ENCODE assay signal across 19 cellular contexts in genomic region chr4:109179089-109179488, GRCh38.
DNase-seq lines count a peak whose midpoint lies in the region; ATAC-seq, FAIRE-seq and TF ChIP-seq lines count a peak whose summit lies in the region.
"Had no signal": no experiment of that assay in that cellular context is flagged by ENCODE, and none has a peak within 500 bp of the region (broad histone marks: within the 10 kb centered on the region; RNA-seq: fewer than 3 reads in every experiment).

No MANE protein-coding gene starts in this region.

- TF ChIP-seq RAD21 in K562 (CRISPR knock-in tag; conservative IDR thresholded peaks at IDR 0.05 in 1 of 2, IDR thresholded peaks at IDR 0.05 in 1 of 2): no peak

- TF ChIP-seq POLR2A in K562 (conservative IDR thresholded peaks at IDR 0.05) (no peak), uterus (IDR thresholded peaks at IDR 0.05) (no peak)

- no peaks in the 10 kb centered on the region for H4K20me1 ChIP-seq in K562 (replicated peaks; ENCODE audit: control insufficient read depth, insufficient read depth, low read length)
- no peaks in the 10 kb centered on the region for H4K20me1 ChIP-seq in Karpas-422 (ENCODE audit: insufficient read depth, low read depth, low read length)
- H4K20me1 ChIP-seq: BLaER1 treated with 17β-estradiol and CSF1 and Interleukin-3, amounts not matched to agents 10 nM and 100 nM had no signal

- 0 out of 4 replicates have a peak overlapping the region, but pooled peaks of 1 of the 2 experiments have one; percentile 8 for H3K9ac ChIP-seq in K562 (ENCODE audit: insufficient read depth in 1 of 2, low read depth in 2 of 2, low read length in 2 of 2)
- H3K9ac ChIP-seq in Karpas-422 (ENCODE audit: low read length): no peak overlapping the region
- H3K9ac ChIP-seq: BLaER1 treated with 17β-estradiol and CSF1 and Interleukin-3, amounts not matched to agents 10 nM and 100 nM had no signal

- no peak for TF ChIP-seq CTCF in K562 (IDR thresholded peaks at IDR 0.05 in 2 of 3, conservative IDR thresholded peaks at IDR 0.05 in 1 of 3; ENCODE audit: insufficient read depth in 2 of 3, low read depth in 1 of 3, low read length in 3 of 3)
- no peak for TF ChIP-seq CTCF in psoas muscle (IDR thresholded peaks at IDR 0.05)
- no peak for TF ChIP-seq CTCF in uterus (IDR thresholded peaks at IDR 0.05)

- peak; percentile 39 for ATAC-seq in K562
- peak; percentile 44 to 89 (median 72) for ATAC-seq in psoas muscle
- no peak for ATAC-seq in stimulated activated naive CD8-positive, alpha-beta T cell treated with anti-CD3 and anti-CD28 coated beads, Interleukin-15, amount 100 ng/mL, for 72 hours
- ATAC-seq in left colon: no peak
- ATAC-seq: CD8-positive, alpha-beta T cell; GM12878 had no signal

- H3K27me3 ChIP-seq in K562 (ENCODE audit: control insufficient read depth in 2 of 2, insufficient read depth in 2 of 2, low read length in 2 of 2) (no peaks in the 10 kb centered on the region), psoas muscle (ENCODE audit: insufficient read depth in 3 of 3, low read length in 2 of 3) (no peaks in the 10 kb centered on the region), Karpas-422 (ENCODE audit: low read length) (no peaks in the 10 kb centered on the region), uterus (no peaks in the 10 kb centered on the region)
- H3K27me3 ChIP-seq: BLaER1 treated with 17β-estradiol and CSF1 and Interleukin-3, amounts not matched to agents 10 nM and 100 nM had no signal

- H3K4me2 ChIP-seq in K562 (ENCODE audit: insufficient read depth, low read length) (no peak overlapping the region), Karpas-422 (ENCODE audit: low read depth, low read length, poor library complexity, severe bottlenecking) (no peak overlapping the region)
- H3K4me2 ChIP-seq: BLaER1 treated with 17β-estradiol and CSF1 and Interleukin-3, amounts not matched to agents 10 nM and 100 nM had no signal

- in situ Hi-C loops in K562 (cut with MboI): no loop called here

- H3K4me3 ChIP-seq in K562 (no peak overlapping the region), psoas muscle (no peak overlapping the region), Karpas-422 (ENCODE audit: low read length) (no peak overlapping the region), uterus (no peak overlapping the region)
- H3K4me3 ChIP-seq: BLaER1 treated with 17β-estradiol and CSF1 and Interleukin-3, amounts not matched to agents 10 nM and 100 nM; GM12878; HAP-1 had no signal

- no peak for TF ChIP-seq EP300 in K562 (IDR thresholded peaks at IDR 0.05; ENCODE audit: low read length)

- H3K4me3 Mint-ChIP-seq in stimulated activated naive CD8-positive, alpha-beta T cell treated with anti-CD3 and anti-CD28 coated beads, Interleukin-15, amount 100 ng/mL, for 72 hours: no peak overlapping the region
- H3K4me3 Mint-ChIP-seq: B cell; CD8-positive, alpha-beta T cell had no signal

- intact Hi-C loops in K562 (cut with micrococcal nuclease): no loop called here
- intact Hi-C loops in psoas muscle (cut with DNase I): no loop called here
- intact Hi-C loops in uterus (cut with DNase I; ENCODE audit: low total_unique reads): no loop called here
- intact Hi-C loops in left colon (cut with DNase I, micrococcal nuclease): no loop called here

- no peaks in the 10 kb centered on the region for H3K9me3 Mint-ChIP-seq in stimulated activated naive CD8-positive, alpha-beta T cell treated with anti-CD3 and anti-CD28 coated beads, Interleukin-15, amount 100 ng/mL, for 72 hours
- H3K9me3 Mint-ChIP-seq: CD8-positive, alpha-beta T cell had no signal

- DNase-seq in LHCN-M2 (ENCODE audit: low read depth): peak; percentile 9
- peak in 1 of 4 experiments; percentile 8 for DNase-seq in K562 (ENCODE audit: extremely low read depth in 1 of 4, low spot score in 3 of 4)
- peak; percentile 36 for DNase-seq in myocyte (ENCODE audit: low read depth)
- DNase-seq in psoas muscle: no peak
- no peak for DNase-seq in stimulated activated naive CD8-positive, alpha-beta T cell treated with anti-CD3 and anti-CD28 coated beads, Interleukin-15, amount 100 ng/mL, for 72 hours
- DNase-seq in Karpas-422: no peak
- no peak for DNase-seq in uterus
- DNase-seq in left colon: no peak
- DNase-seq: Calu3; CD8-positive, alpha-beta T cell; DMS79 treated with DMSO at 0.1 percent for 48 hours; GF-D8; IMR-90 had no signal

- no peaks in the 10 kb centered on the region for H3K9me2 ChIP-seq in Karpas-422 (replicated peaks; ENCODE audit: insufficient read depth, low read length)

- H3K36me3 ChIP-seq in K562 (ENCODE audit: control insufficient read depth, insufficient read depth, low read length): no peaks in the 10 kb centered on the region
- no peaks in the 10 kb centered on the region for H3K36me3 ChIP-seq in psoas muscle (ENCODE audit: insufficient read depth in 1 of 2, low read depth in 1 of 2)
- H3K36me3 ChIP-seq in Karpas-422 (ENCODE audit: insufficient read depth, low read length): no peaks in the 10 kb centered on the region
- H3K36me3 ChIP-seq in uterus: no peaks in the 10 kb centered on the region
- H3K36me3 ChIP-seq: BLaER1 treated with 17β-estradiol and CSF1 and Interleukin-3, amounts not matched to agents 10 nM and 100 nM; HAP-1 had no signal

- H3K27ac ChIP-seq in K562 (ENCODE audit: extremely low read depth, low read depth, low read length) (no peak overlapping the region), psoas muscle (no peak overlapping the region), Karpas-422 (ENCODE audit: low read length) (no peak overlapping the region), uterus (no peak overlapping the region)
- H3K27ac ChIP-seq: BLaER1 treated with 17β-estradiol and CSF1 and Interleukin-3, amounts not matched to agents 10 nM and 100 nM had no signal

- no peaks in the 10 kb centered on the region for H3K9me1 ChIP-seq in K562 (ENCODE audit: control insufficient read depth, insufficient read depth, low read length)

- H3K27ac Mint-ChIP-seq in stimulated activated naive CD8-positive, alpha-beta T cell treated with anti-CD3 and anti-CD28 coated beads, Interleukin-15, amount 100 ng/mL, for 72 hours: no peak overlapping the region
- H3K27ac Mint-ChIP-seq: B cell; CD8-positive, alpha-beta T cell had no signal

- no TSS peak for BruUV-seq in K562 (replicated peaks; lab: Mats Ljungman, UMichigan)

- CTCF ChIA-PET in K562 (lab: Yijun Ruan, JAX; ENCODE audit: low intra/inter-chr PET ratio): no interaction called here

- H3K4me1 Mint-ChIP-seq in stimulated activated naive CD8-positive, alpha-beta T cell treated with anti-CD3 and anti-CD28 coated beads, Interleukin-15, amount 100 ng/mL, for 72 hours: no peaks in the 10 kb centered on the region
- H3K4me1 Mint-ChIP-seq: B cell had no signal

- peak overlapping the region; percentile 26 for H2AFZ ChIP-seq in K562 (ENCODE audit: low read depth, low read length)
- no peak overlapping the region for H2AFZ ChIP-seq in Karpas-422 (ENCODE audit: low read length)

- no peaks in the 10 kb centered on the region for H3K79me2 ChIP-seq in K562 (ENCODE audit: control insufficient read depth, insufficient read depth, low read length)
- H3K79me2 ChIP-seq in Karpas-422 (ENCODE audit: low read length): no peaks in the 10 kb centered on the region

- H3K9me3 ChIP-seq in K562 (replicated peaks; ENCODE audit: control insufficient read depth, insufficient read depth, low read depth, low read length) (no peaks in the 10 kb centered on the region; the same call in 1 of the 2 replicates), psoas muscle (no peaks in the 10 kb centered on the region), Karpas-422 (ENCODE audit: low read length) (no peaks in the 10 kb centered on the region), uterus (no peaks in the 10 kb centered on the region)
- H3K9me3 ChIP-seq: BLaER1 treated with 17β-estradiol and CSF1 and Interleukin-3, amounts not matched to agents 10 nM and 100 nM; HAP-1 had no signal

- no peak for FAIRE-seq in K562 (lab: Jason Lieb, UNC)
- FAIRE-seq: GM12878, GM19239, HTR-8/SVneo had no signal

- peaks cover 11% of the 10 kb centered on the region for H3K27me3 Mint-ChIP-seq in stimulated activated naive CD8-positive, alpha-beta T cell treated with anti-CD3 and anti-CD28 coated beads, Interleukin-15, amount 100 ng/mL, for 72 hours
- H3K27me3 Mint-ChIP-seq: B cell had no signal

- WGBS in K562 (ENCODE audit: insufficient coverage, low coverage, missing lambda C conversion rate): 44% methylated on average over 3 of the region's 3 CpGs
- 16 to 34% (median 22%) methylated on average over 3 of the region's 3 CpGs for WGBS in psoas muscle, 3 donors

- H3K4me1 ChIP-seq in K562 (replicated peaks in 1 of 2; ENCODE audit: control insufficient read depth in 2 of 2, insufficient read depth in 2 of 2, low read length in 2 of 2): peaks cover 5 to 15% of the 10 kb centered on the region in 2 experiments; a peak in 3 of 5 replicates
- peaks cover 1% of the 10 kb centered on the region for H3K4me1 ChIP-seq in psoas muscle
- no peaks in the 10 kb centered on the region for H3K4me1 ChIP-seq in Karpas-422 (ENCODE audit: low read length)
- H3K4me1 ChIP-seq in uterus: no peaks in the 10 kb centered on the region

- POLR2A ChIA-PET in K562 (lab: Yijun Ruan, JAX): interaction anchor here (0.9 kb wide), 1 partner anchor 12 kb away, joined by 3 read pairs; no protein-coding TSS in a partner anchor

TF ChIP-seq in K562, 482 proteins besides CTCF, POLR2A, EP300 and RAD21 (continues in another document):
- TF ChIP-seq, protein P1, sequence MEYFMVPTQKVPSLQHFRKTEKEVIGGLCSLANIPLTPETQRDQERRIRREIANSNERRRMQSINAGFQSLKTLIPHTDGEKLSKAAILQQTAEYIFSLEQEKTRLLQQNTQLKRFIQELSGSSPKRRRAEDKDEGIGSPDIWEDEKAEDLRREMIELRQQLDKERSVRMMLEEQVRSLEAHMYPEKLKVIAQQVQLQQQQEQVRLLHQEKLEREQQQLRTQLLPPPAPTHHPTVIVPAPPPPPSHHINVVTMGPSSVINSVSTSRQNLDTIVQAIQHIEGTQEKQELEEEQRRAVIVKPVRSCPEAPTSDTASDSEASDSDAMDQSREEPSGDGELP (CRISPR knock-in tag; IDR thresholded peaks at IDR 0.05; ENCODE audit: borderline replicate concordance): peak; percentile 13; the same call in 1 of the 2 replicates

Comparison
In these comparisons a context has a peak if more than half of its experiments do, and no peak if none do; other contexts are left out.
1. DNase-seq: peak in LHCN-M2 (single experiment) and myocyte (single experiment); none in psoas muscle (0 of 2), stimulated activated naive CD8-positive, alpha-beta T cell treated with anti-CD3 and anti-CD28 coated beads, Interleukin-15, amount 100 ng/mL, for 72 hours (0 of 2), Karpas-422 (single experiment), uterus (0 of 2) and left colon (0 of 2).
2. ATAC-seq: peak in K562 (single experiment) and psoas muscle (4 of 4); none in stimulated activated naive CD8-positive, alpha-beta T cell treated with anti-CD3 and anti-CD28 coated beads, Interleukin-15, amount 100 ng/mL, for 72 hours (single experiment) and left colon (single experiment).